Comparison of ENCODE assay signal across 8 cellular contexts in genomic region chr5:1204693-1205242, GRCh38. TPM values are rescaled to one million over a fixed set of nuclear protein-coding genes. Genes with fewer than 3 reads are reported as not detected.
DNase-seq lines count a peak whose midpoint lies in the region; ATAC-seq and TF ChIP-seq lines count a peak whose summit lies in the region.

No MANE protein-coding gene starts in this region.

- no peak overlapping the region for H3K4me3 ChIP-seq in PC-3 (ENCODE audit: low read length)
- no peak overlapping the region for H3K4me3 ChIP-seq in fibroblast of the aortic adventitia (ENCODE audit: low read depth, low read length)

- no peak overlapping the region for H3K4me3 Mint-ChIP-seq in type B pancreatic cell

- no peak overlapping the region for H3K4me2 ChIP-seq in PC-3 (ENCODE audit: low read length)

- H3K9ac ChIP-seq in PC-3 (ENCODE audit: low read length): no peak overlapping the region

- TF ChIP-seq CTCF in PC-3 (conservative IDR thresholded peaks at IDR 0.05; ENCODE audit: low read depth, low read length) (peak; percentile 52), fibroblast of the aortic adventitia (IDR thresholded peaks at IDR 0.05; ENCODE audit: insufficient read depth, low read length) (peak; percentile 37), type B pancreatic cell (conservative IDR thresholded peaks at IDR 0.05) (peak; percentile 70)

- H3K4me1 Mint-ChIP-seq in type B pancreatic cell (ENCODE audit: unreplicated experiment): peaks cover 10% of the 10 kb centered on the region

- H3K36me3 Mint-ChIP-seq in type B pancreatic cell: no peaks in the 10 kb centered on the region

- peak; percentile 41 for DNase-seq in Right ventricle myocardium superior
- no peak for DNase-seq in Right ventricle myocardium inferior (ENCODE audit: missing footprints)
- peak; percentile 44 for DNase-seq in PC-3
- peak; percentile 22 for DNase-seq in fibroblast of the aortic adventitia (ENCODE audit: low read depth)
- no peak for DNase-seq in type B pancreatic cell (ENCODE audit: extremely low spot score, unreplicated experiment)
- DNase-seq in retina: no peak
- DNase-seq in activated T-cell treated with anti-CD3 and anti-CD28 coated beads, Interleukin-2, amount 50 U/mL, for 48 hours: no peak

- ATAC-seq in Right ventricle myocardium superior (ENCODE audit: poor library complexity) (peak; percentile 20), Right ventricle myocardium inferior (no peak), PC-3 (peak; percentile 53), GM18861 (IDR thresholded peaks at IDR 0.05; ENCODE audit: unreplicated experiment) (no peak)

- H3K27me3 Mint-ChIP-seq in type B pancreatic cell: peaks cover 10% of the 10 kb centered on the region

- no peaks in the 10 kb centered on the region for H3K36me3 ChIP-seq in PC-3 (ENCODE audit: low read depth, low read length)

- H3K9me2 ChIP-seq in PC-3 (replicated peaks; ENCODE audit: low read length): no peaks in the 10 kb centered on the region

- intact Hi-C loops in Right ventricle myocardium superior (cut with DNase I): no loop called here
- intact Hi-C loops in Right ventricle myocardium inferior (cut with DNase I): no loop called here
- intact Hi-C loops in PC-3 (cut with micrococcal nuclease): no loop called here

- no peaks in the 10 kb centered on the region for H4K20me1 ChIP-seq in PC-3 (ENCODE audit: low read length)

- no TSS peak for BruUV-seq in PC-3 (replicated peaks; lab: Mats Ljungman, UMichigan)

- no peaks in the 10 kb centered on the region for H3K79me2 ChIP-seq in PC-3 (ENCODE audit: low read length)

- H3K27ac Mint-ChIP-seq in type B pancreatic cell: peak overlapping the region; percentile 61

- no peaks in the 10 kb centered on the region for H3K9me3 ChIP-seq in PC-3 (ENCODE audit: low read length)

- POLR2A ChIA-PET in PC-3 (lab: Charles Lee; ENCODE audit: unreplicated experiment): no interaction called here

- H2AFZ ChIP-seq in PC-3 (ENCODE audit: low read length): no peak overlapping the region

- no peaks in the 10 kb centered on the region for H3F3A ChIP-seq in PC-3 (ENCODE audit: low read length, unreplicated experiment)

- H3K9me3 Mint-ChIP-seq in type B pancreatic cell: no peaks in the 10 kb centered on the region

- H3K27me3 ChIP-seq in PC-3 (ENCODE audit: low read length): peaks cover 22% of the 10 kb centered on the region

- CTCF ChIA-PET in PC-3 (lab: Charles Lee): interaction anchor here (0.5 to 1.1 kb wide), 3 partner anchors 31 to 440 kb away, joined by 3 to 7 read pairs (median 6); no protein-coding TSS in a partner anchor

- H3K4me1 ChIP-seq in PC-3 (ENCODE audit: insufficient read depth, low read length): no peaks in the 10 kb centered on the region

- H3K27ac ChIP-seq in PC-3 (ENCODE audit: low read length): no peak overlapping the region

RNA-seq across cellular contexts. Expression of gene SLC6A19, which starts 3.4 kb away (rescaled TPM):
- total RNA-seq in Right ventricle myocardium superior (not detected), Right ventricle myocardium inferior (not detected), PC-3 (2014; rRNA removed) (not detected in 2 replicates), fibroblast of the aortic adventitia (ENCODE audit: low replicate concordance) (not detected in 2 replicates), type B pancreatic cell (ENCODE audit: low replicate concordance) (12.6 and 22.2 TPM in 2 replicates)

RNA-seq across cellular contexts. Expression of gene SLC6A18, which starts 20.4 kb away (rescaled TPM):
- total RNA-seq in Right ventricle myocardium superior: not detected
- not detected for total RNA-seq in Right ventricle myocardium inferior
- total RNA-seq in PC-3 (2014; rRNA removed): not detected in 2 replicates
- total RNA-seq in fibroblast of the aortic adventitia (ENCODE audit: low replicate concordance): not detected in 2 replicates
- total RNA-seq in type B pancreatic cell (ENCODE audit: low replicate concordance): 0.41 and 0.48 TPM in 2 replicates

Comparison
In these comparisons a context has a peak if more than half of its experiments do, and no peak if none do; other contexts are left out.
1. ATAC-seq: peak in Right ventricle myocardium superior (single experiment) and PC-3 (single experiment); none in Right ventricle myocardium inferior (single experiment) and GM18861 (single experiment).
2. DNase-seq: peak in Right ventricle myocardium superior (single experiment), PC-3 (single experiment) and fibroblast of the aortic adventitia (single experiment); none in Right ventricle myocardium inferior (single experiment), type B pancreatic cell (single experiment), retina (single experiment) and activated T-cell treated with anti-CD3 and anti-CD28 coated beads, Interleukin-2, amount 50 U/mL, for 48 hours (0 of 2).
3. RNA of gene SLC6A19, which starts 3.4 kb away (total RNA-seq): 12.6 to 22.2 TPM in type B pancreatic cell; not detected in Right ventricle myocardium superior (single experiment), not detected in Right ventricle myocardium inferior (single experiment), not detected in PC-3 and not detected in fibroblast of the aortic adventitia; every median in the first group is over 10 times any median in the second.
4. Peak in every context shown above with its lines, with median percentiles within 50 percentile points of each other: CTCF ChIP-seq.